Comparison of ENCODE assay signal across 1 cellular context in genomic region chr18:32095156-32095555, GRCh38.
TF ChIP-seq lines count a peak whose summit lies in the region.

No MANE protein-coding gene starts in this region.

TF ChIP-seq in GM12878, 131 proteins besides CTCF, POLR2A, EP300 and RAD21:
- TF ChIP-seq, protein P1, sequence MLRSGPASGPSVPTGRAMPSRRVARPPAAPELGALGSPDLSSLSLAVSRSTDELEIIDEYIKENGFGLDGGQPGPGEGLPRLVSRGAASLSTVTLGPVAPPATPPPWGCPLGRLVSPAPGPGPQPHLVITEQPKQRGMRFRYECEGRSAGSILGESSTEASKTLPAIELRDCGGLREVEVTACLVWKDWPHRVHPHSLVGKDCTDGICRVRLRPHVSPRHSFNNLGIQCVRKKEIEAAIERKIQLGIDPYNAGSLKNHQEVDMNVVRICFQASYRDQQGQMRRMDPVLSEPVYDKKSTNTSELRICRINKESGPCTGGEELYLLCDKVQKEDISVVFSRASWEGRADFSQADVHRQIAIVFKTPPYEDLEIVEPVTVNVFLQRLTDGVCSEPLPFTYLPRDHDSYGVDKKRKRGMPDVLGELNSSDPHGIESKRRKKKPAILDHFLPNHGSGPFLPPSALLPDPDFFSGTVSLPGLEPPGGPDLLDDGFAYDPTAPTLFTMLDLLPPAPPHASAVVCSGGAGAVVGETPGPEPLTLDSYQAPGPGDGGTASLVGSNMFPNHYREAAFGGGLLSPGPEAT (IDR thresholded peaks at IDR 0.05; ENCODE audit: low read depth) = no peak
- TF ChIP-seq BACH1 (IDR thresholded peaks at IDR 0.05; ENCODE audit: borderline replicate concordance) = no peak
- TF ChIP-seq IRF4 (IDR thresholded peaks at IDR 0.05; ENCODE audit: low read depth, low read length) = no peak
TF ChIP-seq in GM12878: peak in this region for 0.
